Comparison of ENCODE assay signal across 21 cellular contexts in genomic region chr10:26251925-26252324, GRCh38. TPM values are rescaled to one million over a fixed set of nuclear protein-coding genes. Genes with fewer than 3 reads are reported as not detected.
DNase-seq lines count a peak whose midpoint lies in the region; ATAC-seq and TF ChIP-seq lines count a peak whose summit lies in the region.
"Had no signal": no experiment of that assay in that cellular context is flagged by ENCODE, and none has a peak within 500 bp of the region (broad histone marks: within the 10 kb centered on the region; RNA-seq: fewer than 3 reads in every experiment).

No MANE protein-coding gene starts in this region.

- H3K36me3 ChIP-seq in breast epithelium: no peaks in the 10 kb centered on the region
- H3K36me3 ChIP-seq in RWPE2 (ENCODE audit: low read depth): no peaks in the 10 kb centered on the region
- H3K36me3 ChIP-seq: BLaER1, HAP-1 had no signal

- TF ChIP-seq CTCF in MCF 10A (IDR thresholded peaks at IDR 0.05; ENCODE audit: unreplicated experiment) (no peak), breast epithelium (IDR thresholded peaks at IDR 0.05) (no peak), RWPE2 (IDR thresholded peaks at IDR 0.05; ENCODE audit: poor library complexity, severe bottlenecking) (no peak), epithelial cell of esophagus (IDR thresholded peaks at IDR 0.05; ENCODE audit: insufficient read depth, low read depth, low read length, missing control alignments) (no peak)

- peaks cover 6% of the 10 kb centered on the region for H3K36me3 Mint-ChIP-seq in MCF 10A (ENCODE audit: insufficient read depth, unreplicated experiment)
- H3K36me3 Mint-ChIP-seq in activated CD4-positive, alpha-beta T cell treated with anti-CD3 and anti-CD28 coated beads, Interleukin-2, amount 10 ng/mL, durations not matched to agents 7 days and 5 days (ENCODE audit: low read depth): no peaks in the 10 kb centered on the region
- H3K36me3 Mint-ChIP-seq: CD14-positive monocyte; CD4-positive, alpha-beta memory T cell had no signal

- H3K27me3 Mint-ChIP-seq in MCF 10A (ENCODE audit: insufficient read depth, unreplicated experiment): peaks cover 41% of the 10 kb centered on the region
- no peaks in the 10 kb centered on the region for H3K27me3 Mint-ChIP-seq in activated CD4-positive, alpha-beta T cell treated with anti-CD3 and anti-CD28 coated beads, Interleukin-2, amount 10 ng/mL, durations not matched to agents 7 days and 5 days

- DNase-seq in MCF 10A (ENCODE audit: unreplicated experiment) (peak; percentile 55), breast epithelium (ENCODE audit: low spot score in 2 of 2) (no peak), RWPE2 (ENCODE audit: low spot score) (no peak), epithelial cell of esophagus (ENCODE audit: low read depth) (peak; percentile 7), islet precursor cell (peak; percentile 22), NCI-H187 (lab: John Stamatoyannopoulos, UW) (no peak)
- no peak for DNase-seq in activated CD4-positive, alpha-beta T cell treated with anti-CD3 and anti-CD28 coated beads, Interleukin-2, amount 10 ng/mL, durations not matched to agents 7 days and 5 days
- DNase-seq: 8988T; CD4-positive, alpha-beta memory T cell; DMS153; DND-41; EL; IMR-90 had no signal

- H3K9me3 Mint-ChIP-seq in MCF 10A (ENCODE audit: unreplicated experiment): no peaks in the 10 kb centered on the region
- no peaks in the 10 kb centered on the region for H3K9me3 Mint-ChIP-seq in activated CD4-positive, alpha-beta T cell treated with anti-CD3 and anti-CD28 coated beads, Interleukin-2, amount 10 ng/mL, durations not matched to agents 7 days and 5 days
- H3K9me3 Mint-ChIP-seq: CD4-positive, alpha-beta memory T cell had no signal

- H3K27ac ChIP-seq in breast epithelium (no peak overlapping the region), RWPE2 (ENCODE audit: poor library complexity, severe bottlenecking) (no peak overlapping the region)
- H3K27ac ChIP-seq: BLaER1, HL-60 had no signal

- no peak overlapping the region for H3K27ac Mint-ChIP-seq in MCF 10A (ENCODE audit: low read depth, unreplicated experiment)
- no peak overlapping the region for H3K27ac Mint-ChIP-seq in activated CD4-positive, alpha-beta T cell treated with anti-CD3 and anti-CD28 coated beads, Interleukin-2, amount 10 ng/mL, durations not matched to agents 7 days and 5 days
- H3K27ac Mint-ChIP-seq: CD4-positive, alpha-beta memory T cell had no signal

- H3K4me1 ChIP-seq in breast epithelium (no peaks in the 10 kb centered on the region), RWPE2 (ENCODE audit: insufficient read depth, poor library complexity, severe bottlenecking) (no peaks in the 10 kb centered on the region)
- H3K4me1 ChIP-seq: BLaER1, HAP-1 had no signal

- ATAC-seq in RWPE2 (ENCODE audit: low read depth): peak; percentile 45; the same call in 1 of the 3 replicates
- ATAC-seq in HG02798 (IDR thresholded peaks at IDR 0.05; ENCODE audit: poor library complexity, unreplicated experiment): no peak
- ATAC-seq: GM12878 had no signal

- H3K4me1 Mint-ChIP-seq in MCF 10A (ENCODE audit: insufficient read depth, unreplicated experiment): peaks cover 10% of the 10 kb centered on the region
- H3K4me1 Mint-ChIP-seq in activated CD4-positive, alpha-beta T cell treated with anti-CD3 and anti-CD28 coated beads, Interleukin-2, amount 10 ng/mL, durations not matched to agents 7 days and 5 days: no peaks in the 10 kb centered on the region
- H3K4me1 Mint-ChIP-seq: CD14-positive monocyte; CD4-positive, alpha-beta memory T cell had no signal

- no peak overlapping the region for H3K4me3 Mint-ChIP-seq in MCF 10A (ENCODE audit: unreplicated experiment)
- H3K4me3 Mint-ChIP-seq in activated CD4-positive, alpha-beta T cell treated with anti-CD3 and anti-CD28 coated beads, Interleukin-2, amount 10 ng/mL, durations not matched to agents 7 days and 5 days: no peak overlapping the region
- H3K4me3 Mint-ChIP-seq: CD14-positive monocyte; CD4-positive, alpha-beta memory T cell had no signal

- H3K9me3 ChIP-seq in breast epithelium (no peaks in the 10 kb centered on the region), RWPE2 (ENCODE audit: severe bottlenecking) (no peaks in the 10 kb centered on the region)
- H3K9me3 ChIP-seq: BLaER1, HAP-1 had no signal

- H3K4me3 ChIP-seq in breast epithelium (no peak overlapping the region), RWPE2 (ENCODE audit: severe bottlenecking) (no peak overlapping the region), epithelial cell of esophagus (ENCODE audit: low read length) (no peak overlapping the region)
- H3K4me3 ChIP-seq: BLaER1, GM12878, HAP-1 had no signal

- peaks cover 0 to 4% of the 10 kb centered on the region in 2 donors for H3K27me3 ChIP-seq in breast epithelium
- H3K27me3 ChIP-seq in RWPE2 (ENCODE audit: insufficient read depth, poor library complexity, severe bottlenecking): no peaks in the 10 kb centered on the region
- H3K27me3 ChIP-seq: BLaER1 had no signal

- POLR2A ChIA-PET in MCF 10A (lab: Yijun Ruan, JAX): no interaction called here
- POLR2A ChIA-PET in activated CD4-positive, alpha-beta T cell treated with anti-CD3 and anti-CD28 coated beads, Interleukin-2, amount 10 ng/mL, durations not matched to agents 7 days and 5 days (lab: Charles Lee): no interaction called here

- CTCF ChIA-PET in MCF 10A (lab: Yijun Ruan, JAX): interaction anchor here (0.6 to 1.3 kb wide), 4 partner anchors 9 to 375 kb away, joined by 3 to 6 read pairs (median 3); no protein-coding TSS in a partner anchor
- CTCF ChIA-PET in activated CD4-positive, alpha-beta T cell treated with anti-CD3 and anti-CD28 coated beads, Interleukin-2, amount 10 ng/mL, durations not matched to agents 7 days and 5 days (lab: Charles Lee): no interaction called here

- intact Hi-C loops in MCF 10A (cut with micrococcal nuclease): no loop called here
- intact Hi-C loops in breast epithelium (cut with DNase I; ENCODE audit: low total_unique reads): no loop called here

- BruUV-seq in MCF 10A (replicated peaks; lab: Mats Ljungman, UMichigan): no TSS peak

- TF ChIP-seq POLR2A in breast epithelium (IDR thresholded peaks at IDR 0.05): no peak

RNA-seq across cellular contexts. Expression of gene GAD2, which starts 35.4 kb away (rescaled TPM):
- total RNA-seq in MCF 10A (2022) (not detected in 2 replicates), breast epithelium (not detected)
- not detected for total RNA-seq in activated CD4-positive, alpha-beta T cell treated with anti-CD3 and anti-CD28 coated beads, Interleukin-2, amount 10 ng/mL, durations not matched to agents 7 days and 5 days
- total RNA-seq: CD4-positive, alpha-beta memory T cell; G401; GM12878; H4; IMR-90 had no signal

Comparison
In these comparisons a context has a peak if more than half of its experiments do, and no peak if none do; other contexts are left out.
1. DNase-seq: peak in MCF 10A (single experiment), epithelial cell of esophagus (single experiment) and islet precursor cell (single experiment); none in breast epithelium (0 of 2), RWPE2 (single experiment), activated CD4-positive, alpha-beta T cell treated with anti-CD3 and anti-CD28 coated beads, Interleukin-2, amount 10 ng/mL, durations not matched to agents 7 days and 5 days (single experiment) and NCI-H187 (0 of 2).